Comparison of ENCODE assay signal across 1 cellular context in genomic region chr4:72489267-72489666, GRCh38.
TF ChIP-seq lines count a peak whose summit lies in the region.

No MANE protein-coding gene starts in this region.

TF ChIP-seq in WTC11, 78 proteins besides CTCF, POLR2A, EP300 and RAD21 (continued from another document):
- no peak for TF ChIP-seq PRDM15 (CRISPR knock-in tag; IDR thresholded peaks at IDR 0.05)
